Comparison of ENCODE assay signal across 8 cellular contexts in genomic region chr3:36707623-36708409, GRCh38.
A peak's percentile ranks its signal among the peaks of the same experiment; 100 is the strongest.
DNase-seq lines count a peak whose midpoint lies in the region; ATAC-seq and TF ChIP-seq lines count a peak whose summit lies in the region.

No MANE protein-coding gene starts in this region.

- no peak overlapping the region for H3K4me3 ChIP-seq in fibroblast of pulmonary artery (replicated peaks; ENCODE audit: low read depth, low read length)

- DNase-seq in EH (ENCODE audit: low read depth) (peak; percentile 87), NAMALWA (ENCODE audit: low spot score) (peak; percentile 16), fibroblast of pulmonary artery (ENCODE audit: low read depth) (peak; percentile 35), midbrain (lab: John Stamatoyannopoulos, UW) (no peak), NCI-H1436 treated with DMSO at 0.1 percent for 48 hours (lab: John Stamatoyannopoulos, UW) (no peak)

- ATAC-seq in GM21825 (IDR thresholded peaks at IDR 0.05; ENCODE audit: unreplicated experiment): peak; percentile 84
- ATAC-seq in HG03571 (IDR thresholded peaks at IDR 0.05; ENCODE audit: unreplicated experiment): no peak
- ATAC-seq in GM21737 (IDR thresholded peaks at IDR 0.05; ENCODE audit: unreplicated experiment): no peak

- peak; percentile 31 for TF ChIP-seq CTCF in fibroblast of pulmonary artery (IDR thresholded peaks at IDR 0.05; ENCODE audit: low read length, missing control alignments)

Comparison
In these comparisons a context has a peak if more than half of its experiments do, and no peak if none do; other contexts are left out.
1. DNase-seq: peak in EH (single experiment), NAMALWA (single experiment) and fibroblast of pulmonary artery (single experiment); none in midbrain (single experiment) and NCI-H1436 treated with DMSO at 0.1 percent for 48 hours (single experiment).